ENCODE assay signal across 26 cellular contexts in genomic region chr2:28038722-28039121, GRCh38.
"Had no signal": no experiment of that assay in that cellular context is flagged by ENCODE, and none has a peak within 500 bp of the region (broad histone marks: within the 10 kb centered on the region; RNA-seq: fewer than 3 reads in every experiment).

No MANE protein-coding gene starts in this region.

- H3K4me3 Mint-ChIP-seq: mesothelial cell of epicardium; naive B cell; natural killer cell treated with Interleukin-12 subunit alpha and Interleukin-12 subunit beta and Interleukin-15 and Interleukin-18, amount 100 ng/mL, for 72 hours; neural crest cell; stimulated activated memory B cell treated with anti-CD40 and anti-IgM and Interleukin-4, amounts not matched to agents 10 μg/mL and 1 μg/mL and 100 μg/mL, for 72 hours had no signal

- H3K79me2 ChIP-seq: hepatocyte had no signal

- H3K4me2 ChIP-seq: hepatocyte had no signal

- ATAC-seq: esophagus mucosa; gastroesophageal sphincter; left lobe of liver; mucosa of descending colon; natural killer cell treated with Interleukin-12 subunit alpha and Interleukin-12 subunit beta and Interleukin-15 and Interleukin-18, amount 100 ng/mL, for 72 hours; right lobe of liver; stimulated activated memory B cell treated with anti-CD40 and anti-IgM and Interleukin-4, amounts not matched to agents 10 μg/mL and 1 μg/mL and 100 μg/mL, for 72 hours; stimulated activated naive CD8-positive, alpha-beta T cell treated with anti-CD3 and anti-CD28 coated beads, Interleukin-15, Interleukin-2, amounts not matched to agents 100 U/mL and 50 U/mL, for 24 hours had no signal

- H3K36me3 ChIP-seq: gastroesophageal sphincter, heart left ventricle, neutrophil, pancreas, right lobe of liver, tibial nerve, upper lobe of left lung had no signal

- H3K4me1 Mint-ChIP-seq: mesothelial cell of epicardium; neural crest cell; stimulated activated memory B cell treated with anti-CD40 and anti-IgM and Interleukin-4, amounts not matched to agents 10 μg/mL and 1 μg/mL and 100 μg/mL, for 72 hours had no signal

- H3K4me3 ChIP-seq: dorsolateral prefrontal cortex, gastroesophageal sphincter, heart left ventricle, hepatocyte, mucosa of descending colon, pancreas, right lobe of liver, testis, tibial nerve, upper lobe of left lung had no signal

- DNase-seq: dorsolateral prefrontal cortex; effector CD4-positive, alpha-beta T cell; foreskin fibroblast; heart left ventricle; kidney; mesenchymal stem cell; mucosa of descending colon; naive B cell; pancreas; right lobe of liver; stimulated activated CD4-positive, alpha-beta T cell treated with anti-CD3 and anti-CD28 coated beads, Interleukin-4, amount 100 ng/mL, for 4 hours; stimulated activated naive CD8-positive, alpha-beta T cell treated with anti-CD3 and anti-CD28 coated beads, Interleukin-15, Interleukin-2, amounts not matched to agents 100 U/mL and 50 U/mL, for 24 hours; substantia nigra; testis; upper lobe of left lung had no signal

- H2AFZ ChIP-seq: hepatocyte had no signal

- H3K36me3 Mint-ChIP-seq: natural killer cell treated with Interleukin-12 subunit alpha and Interleukin-12 subunit beta and Interleukin-15 and Interleukin-18, amount 100 ng/mL, for 72 hours had no signal

- H3K9me3 ChIP-seq: gastroesophageal sphincter, heart left ventricle, mucosa of descending colon, neutrophil, pancreas, right lobe of liver, testis, tibial nerve, upper lobe of left lung had no signal

- H3K27me3 ChIP-seq: dorsolateral prefrontal cortex, gastroesophageal sphincter, heart left ventricle, hepatocyte, neutrophil, pancreas, right lobe of liver, testis, tibial nerve, upper lobe of left lung had no signal

- H3K4me1 ChIP-seq: pancreas, right lobe of liver, testis, tibial nerve had no signal

- H3K27ac Mint-ChIP-seq: mesothelial cell of epicardium; natural killer cell treated with Interleukin-12 subunit alpha and Interleukin-12 subunit beta and Interleukin-15 and Interleukin-18, amount 100 ng/mL, for 72 hours; stimulated activated memory B cell treated with anti-CD40 and anti-IgM and Interleukin-4, amounts not matched to agents 10 μg/mL and 1 μg/mL and 100 μg/mL, for 72 hours had no signal

- H3K9me3 Mint-ChIP-seq: mesothelial cell of epicardium; naive B cell; natural killer cell treated with Interleukin-12 subunit alpha and Interleukin-12 subunit beta and Interleukin-15 and Interleukin-18, amount 100 ng/mL, for 72 hours; neural crest cell had no signal

- H3K27me3 Mint-ChIP-seq: naive B cell; natural killer cell treated with Interleukin-12 subunit alpha and Interleukin-12 subunit beta and Interleukin-15 and Interleukin-18, amount 100 ng/mL, for 72 hours; stimulated activated memory B cell treated with anti-CD40 and anti-IgM and Interleukin-4, amounts not matched to agents 10 μg/mL and 1 μg/mL and 100 μg/mL, for 72 hours had no signal

- H3K27ac ChIP-seq: dorsolateral prefrontal cortex, epithelial cell of prostate, gastroesophageal sphincter, heart left ventricle, hepatocyte, neutrophil, pancreas, right lobe of liver, testis, tibial nerve, upper lobe of left lung had no signal
